Comparison of ENCODE assay signal across 17 cellular contexts in genomic region chr5:100852051-100852450, GRCh38.
"Had no signal": no experiment of that assay in that cellular context is flagged by ENCODE, and none has a peak within 500 bp of the region (broad histone marks: within the 10 kb centered on the region; RNA-seq: fewer than 3 reads in every experiment).

No MANE protein-coding gene starts in this region.

- H3K36me3 ChIP-seq: thyroid gland had no signal

- H3K27me3 ChIP-seq: dorsolateral prefrontal cortex, thyroid gland had no signal

- H3K4me3 ChIP-seq: dorsolateral prefrontal cortex, lower lobe of right lung, smooth muscle cell, thyroid gland had no signal

- H3K4me1 ChIP-seq: thyroid gland had no signal

- DNase-seq: activated CD4-positive, alpha-beta T cell treated with anti-CD3 and anti-CD28 coated beads, Interleukin-2, amount 50 U/mL, for 1 hour; activated CD8-positive, alpha-beta memory T cell treated with anti-CD3 and anti-CD28 coated beads, Interleukin-2, amount 50 U/mL, for 4 hours; activated gamma-delta T cell treated with Interleukin-2 at 50 U/mL for 16 hours; activated T-cell treated with anti-CD3 and anti-CD28 coated beads, Interleukin-2, amount 50 U/mL, for 72 hours; dorsolateral prefrontal cortex; endodermal cell; foreskin fibroblast; hippocampal formation; left colon; lower lobe of right lung; nucleus accumbens; stimulated activated CD4-positive, alpha-beta T cell treated with anti-CD3 and anti-CD28 coated beads, Interleukin-4, amount 100 ng/mL, for 24 hours; stimulated activated naive CD4-positive, alpha-beta T cell treated with Interleukin-2 at 50 U/mL for 16 hours; thyroid gland had no signal

- H3K9me3 ChIP-seq: lower lobe of right lung, thyroid gland had no signal

- H3K4me2 ChIP-seq: smooth muscle cell had no signal

- ATAC-seq: left colon, lower lobe of right lung, sciatic nerve had no signal

- H3K27ac ChIP-seq: dorsolateral prefrontal cortex, epithelial cell of prostate, lower lobe of right lung, thyroid gland had no signal
